ENCODE assay signal across 7 cellular contexts in genomic region chr14:74362361-74362915, GRCh38. TPM values are rescaled to one million over a fixed set of nuclear protein-coding genes. Genes with fewer than 3 reads are reported as not detected.
A peak's percentile ranks its signal among the peaks of the same experiment; 100 is the strongest.
DNase-seq lines count a peak whose midpoint lies in the region; ATAC-seq, FAIRE-seq and TF ChIP-seq lines count a peak whose summit lies in the region.

No MANE protein-coding gene starts in this region.

- FAIRE-seq in small intestine (lab: Jason Lieb, UNC): no peak

- ATAC-seq in HG03432 (IDR thresholded peaks at IDR 0.05; ENCODE audit: unreplicated experiment): no peak

- DNase-seq in NCI-H187 (lab: John Stamatoyannopoulos, UW) (peak; percentile 51 to 69), T1000 (lab: John Stamatoyannopoulos, UW) (peak; percentile 61), astrocyte of the spinal cord (ENCODE audit: low read depth, low spot score) (peak; percentile 48), iPS DF 19.7 (ENCODE audit: low read depth, low spot score) (peak; percentile 83), small intestine (peak; percentile 72)

- in situ Hi-C loops in astrocyte of the spinal cord (cut with HindIII; ENCODE audit: low sequenced_read_pairs): no loop called here

- TF ChIP-seq CTCF in GM12874 (IDR thresholded peaks at IDR 0.05; ENCODE audit: insufficient read depth, low read depth, low read length) (peak; percentile 94), astrocyte of the spinal cord (IDR thresholded peaks at IDR 0.05; ENCODE audit: low read depth, low read length) (peak; percentile 99)

- no peaks in the 10 kb centered on the region for H3K36me3 ChIP-seq in small intestine (ENCODE audit: control insufficient read depth in 2 of 2, insufficient read depth in 2 of 2, low read length in 2 of 2)

- WGBS in small intestine, 3 donors: 23 to 27% (median 24%) methylated on average over 12 of the region's 12 CpGs

- H3K4me1 ChIP-seq in small intestine (ENCODE audit: control insufficient read depth in 2 of 2, insufficient read depth in 1 of 2, low read depth in 1 of 2, low read length in 1 of 2): no peaks in the 10 kb centered on the region

- H3K4me3 ChIP-seq in astrocyte of the spinal cord (ENCODE audit: low read depth, low read length) (no peak overlapping the region), small intestine (ENCODE audit: low read depth in 1 of 2, low read length in 2 of 2) (no peak overlapping the region)

- H3K27ac ChIP-seq in small intestine (ENCODE audit: low read depth in 1 of 2, low read length in 1 of 2): no peak overlapping the region

- H3K27me3 ChIP-seq in small intestine (ENCODE audit: control insufficient read depth in 2 of 2, insufficient read depth in 2 of 2, low read length in 2 of 2): peaks cover 0 to 4% of the 10 kb centered on the region in 2 donors

- H3K9me3 ChIP-seq in small intestine (ENCODE audit: control insufficient read depth, low read depth): no peaks in the 10 kb centered on the region

RNA-seq across cellular contexts. Expression of gene VRTN, which starts 14.2 kb away (rescaled TPM):
- under 1 TPM in 1 of 3 donors, not detected in 2; 0.85 TPM for polyA plus RNA-seq in small intestine

RNA-seq across cellular contexts. Expression of gene ABCD4, which starts 59.7 kb away (rescaled TPM):
- 10 to 100 TPM; 31.1 to 58.8 (median 44.5) TPM for polyA plus RNA-seq in small intestine
